ENCODE assay signal across 14 cellular contexts in the genomic region with DNA sequence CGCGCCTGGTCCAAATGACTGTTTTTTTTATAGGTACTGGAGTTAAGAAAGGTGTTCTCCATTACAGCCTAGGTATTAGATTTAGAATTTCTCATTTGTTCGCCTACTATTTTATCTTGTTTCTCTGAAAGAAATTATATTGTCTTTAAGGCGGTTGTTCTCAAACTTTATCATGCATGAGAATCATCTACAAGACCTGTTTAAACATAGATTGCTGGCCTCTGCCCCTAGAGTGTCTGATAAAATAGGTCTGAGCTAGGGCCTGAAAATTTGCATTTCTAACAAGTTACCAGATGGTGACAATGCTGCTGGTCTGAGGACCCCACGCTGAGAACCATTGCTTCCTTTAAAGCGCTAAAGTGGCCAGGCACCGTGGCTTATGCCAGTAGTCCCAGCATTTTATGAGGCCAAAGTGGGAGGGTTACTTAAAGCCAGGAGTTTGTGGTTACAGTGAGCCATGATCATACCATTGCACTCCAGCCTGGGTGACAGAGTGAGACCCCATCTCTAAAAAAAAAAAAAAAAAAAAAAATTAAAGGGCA. TPM values are rescaled to one million over a fixed set of nuclear protein-coding genes. Genes with fewer than 3 reads are reported as not detected.
DNase-seq lines count a peak whose midpoint lies in the region; ATAC-seq and TF ChIP-seq lines count a peak whose summit lies in the region.
"Had no signal": no experiment of that assay in that cellular context is flagged by ENCODE, and none has a peak within 500 bp of the region (broad histone marks: within the 10 kb centered on the region; RNA-seq: fewer than 3 reads in every experiment).

No MANE protein-coding gene starts in this region.

- 81 to 91% methylated on average over 7 of the region's 7 CpGs for WGBS in body of pancreas, 2 donors

- H3K4me3 Mint-ChIP-seq in activated T-cell treated with anti-CD3 and anti-CD28 coated beads, Interleukin-2, amount 50 U/mL, for 24 hours, result no peak overlapping the region
- H3K4me3 Mint-ChIP-seq in WTC11 (no peak overlapping the region), immature natural killer cell (peak overlapping the region in 1 of 5 donors; percentile 7)
- no peak overlapping the region for H3K4me3 Mint-ChIP-seq in activated naive CD8-positive, alpha-beta T cell treated with anti-CD3 and anti-CD28 coated beads, Interleukin-2, amount 50 U/mL, for 24 hours

- H3K27me3 ChIP-seq in gastrocnemius medialis (no peaks in the 10 kb centered on the region), body of pancreas (no peaks in the 10 kb centered on the region)

- no peaks in the 10 kb centered on the region for H3K4me1 ChIP-seq in gastrocnemius medialis
- H3K4me1 ChIP-seq in body of pancreas, result no peaks in the 10 kb centered on the region

- no peak overlapping the region for H3K27ac ChIP-seq in gastrocnemius medialis
- no peak overlapping the region for H3K27ac ChIP-seq in body of pancreas

- no peaks in the 10 kb centered on the region for H3K9me3 Mint-ChIP-seq in activated T-cell treated with anti-CD3 and anti-CD28 coated beads, Interleukin-2, amount 50 U/mL, for 24 hours
- H3K9me3 Mint-ChIP-seq in WTC11 (peaks cover 4% of the 10 kb centered on the region; the same call in 1 of the 2 replicates), immature natural killer cell (no peaks in the 10 kb centered on the region)
- H3K9me3 Mint-ChIP-seq in activated naive CD8-positive, alpha-beta T cell treated with anti-CD3 and anti-CD28 coated beads, Interleukin-2, amount 50 U/mL, for 24 hours, result no peaks in the 10 kb centered on the region

- ATAC-seq in WTC11 (peak; percentile 88), gastrocnemius medialis (no peak), body of pancreas (no peak)
- no peak for ATAC-seq in activated naive CD8-positive, alpha-beta T cell treated with anti-CD3 and anti-CD28 coated beads, Interleukin-2, amount 50 U/mL, for 24 hours

- H3K9me3 ChIP-seq in gastrocnemius medialis, result no peaks in the 10 kb centered on the region
- H3K9me3 ChIP-seq in body of pancreas, result no peaks in the 10 kb centered on the region

- POLR2A ChIA-PET in WTC11 (lab: Charles Lee), result no interaction called here

- no peak for TF ChIP-seq POLR2A in gastrocnemius medialis (IDR thresholded peaks at IDR 0.05)
- no peak for TF ChIP-seq POLR2A in body of pancreas (IDR thresholded peaks at IDR 0.05)

- H3K4me3 ChIP-seq in gastrocnemius medialis (no peak overlapping the region), body of pancreas (no peak overlapping the region)

- TF ChIP-seq CTCF in WTC11 (IDR thresholded peaks at IDR 0.05) (no peak), gastrocnemius medialis (IDR thresholded peaks at IDR 0.05 in 4 of 5, conservative IDR thresholded peaks at IDR 0.05 in 1 of 5) (no peak), body of pancreas (IDR thresholded peaks at IDR 0.05) (no peak)

- H3K36me3 ChIP-seq in gastrocnemius medialis, result no peaks in the 10 kb centered on the region
- H3K36me3 ChIP-seq in body of pancreas (replicated peaks in 1 of 2; ENCODE audit: insufficient read depth in 1 of 2, low read depth in 2 of 2), result no peaks in the 10 kb centered on the region

- H3K4me1 Mint-ChIP-seq in activated T-cell treated with anti-CD3 and anti-CD28 coated beads, Interleukin-2, amount 50 U/mL, for 24 hours (ENCODE audit: low read depth), result peaks cover 55% of the 10 kb centered on the region
- H3K4me1 Mint-ChIP-seq in WTC11 (peaks cover 38% of the 10 kb centered on the region), immature natural killer cell (peaks cover 72 to 94% of the 10 kb centered on the region in 2 donors)
- peaks cover 26% of the 10 kb centered on the region for H3K4me1 Mint-ChIP-seq in activated naive CD8-positive, alpha-beta T cell treated with anti-CD3 and anti-CD28 coated beads, Interleukin-2, amount 50 U/mL, for 24 hours

- H3K27me3 Mint-ChIP-seq in activated T-cell treated with anti-CD3 and anti-CD28 coated beads, Interleukin-2, amount 50 U/mL, for 24 hours, result no peaks in the 10 kb centered on the region
- H3K27me3 Mint-ChIP-seq in WTC11 (ENCODE audit: low read depth), result no peaks in the 10 kb centered on the region
- peaks cover 5 to 10% (median 9%) of the 10 kb centered on the region in 3 donors for H3K27me3 Mint-ChIP-seq in immature natural killer cell (ENCODE audit: low read depth in 3 of 3)
- no peaks in the 10 kb centered on the region for H3K27me3 Mint-ChIP-seq in activated naive CD8-positive, alpha-beta T cell treated with anti-CD3 and anti-CD28 coated beads, Interleukin-2, amount 50 U/mL, for 24 hours

- no peak for DNase-seq in activated T-cell treated with anti-CD3 and anti-CD28 coated beads, Interleukin-2, amount 50 U/mL, for 24 hours
- DNase-seq in activated T-cell treated with anti-CD3 and anti-CD28 coated beads for 4 hours, result no peak
- peak; percentile 28 for DNase-seq in M059J (ENCODE audit: low read depth)
- peak; percentile 31 for DNase-seq in WTC11 (ENCODE audit: low spot score)
- DNase-seq in immature natural killer cell, result no peak
- no peak for DNase-seq in gastrocnemius medialis
- DNase-seq in body of pancreas, result no peak
- DNase-seq in activated naive CD8-positive, alpha-beta T cell treated with anti-CD3 and anti-CD28 coated beads, Interleukin-2, amount 50 U/mL, for 24 hours, result no peak
- DNase-seq: C1 segment of cervical spinal cord, HCEC 1CT, NCI-H1105, NCI-H187 treated with DMSO at 0.1 percent for 48 hours, NCI-H446, SHP77 treated with DMSO at 0.1 percent for 48 hours had no signal

- H3K36me3 Mint-ChIP-seq in activated T-cell treated with anti-CD3 and anti-CD28 coated beads, Interleukin-2, amount 50 U/mL, for 24 hours (ENCODE audit: low read depth), result peaks cover 75% of the 10 kb centered on the region
- H3K36me3 Mint-ChIP-seq in WTC11 (peaks cover 8% of the 10 kb centered on the region), immature natural killer cell (peaks cover 10 to 26% (median 17%) of the 10 kb centered on the region in 3 donors)
- H3K36me3 Mint-ChIP-seq in activated naive CD8-positive, alpha-beta T cell treated with anti-CD3 and anti-CD28 coated beads, Interleukin-2, amount 50 U/mL, for 24 hours (ENCODE audit: low read depth), result peaks cover 24% of the 10 kb centered on the region

- intact Hi-C loops in gastrocnemius medialis (cut with DNase I; ENCODE audit: low total_unique reads) (no loop called here), body of pancreas (cut with DNase I) (no loop called here)

- CTCF ChIA-PET in WTC11 (lab: Charles Lee), result interaction anchor here (0.6 to 1.0 kb wide), 2 partner anchors 9 to 413 kb away, joined by 3 read pairs; a partner anchor contains a TSS

- in situ Hi-C loops in gastrocnemius medialis (cut with MboI; ENCODE audit: low sequenced_read_pairs in 4 of 4), result no loop called here

- H3K27ac Mint-ChIP-seq in activated T-cell treated with anti-CD3 and anti-CD28 coated beads, Interleukin-2, amount 50 U/mL, for 24 hours, result peak overlapping the region; percentile 37
- H3K27ac Mint-ChIP-seq in WTC11, result peak overlapping the region; percentile 24; the same call in 1 of the 2 replicates
- peak overlapping the region; percentile 50 to 78 (median 56) for H3K27ac Mint-ChIP-seq in immature natural killer cell
- no peak overlapping the region for H3K27ac Mint-ChIP-seq in activated naive CD8-positive, alpha-beta T cell treated with anti-CD3 and anti-CD28 coated beads, Interleukin-2, amount 50 U/mL, for 24 hours

TF ChIP-seq in WTC11, 78 proteins besides CTCF, POLR2A, EP300 and RAD21 (continues in another document):
- TF ChIP-seq, protein P1, sequence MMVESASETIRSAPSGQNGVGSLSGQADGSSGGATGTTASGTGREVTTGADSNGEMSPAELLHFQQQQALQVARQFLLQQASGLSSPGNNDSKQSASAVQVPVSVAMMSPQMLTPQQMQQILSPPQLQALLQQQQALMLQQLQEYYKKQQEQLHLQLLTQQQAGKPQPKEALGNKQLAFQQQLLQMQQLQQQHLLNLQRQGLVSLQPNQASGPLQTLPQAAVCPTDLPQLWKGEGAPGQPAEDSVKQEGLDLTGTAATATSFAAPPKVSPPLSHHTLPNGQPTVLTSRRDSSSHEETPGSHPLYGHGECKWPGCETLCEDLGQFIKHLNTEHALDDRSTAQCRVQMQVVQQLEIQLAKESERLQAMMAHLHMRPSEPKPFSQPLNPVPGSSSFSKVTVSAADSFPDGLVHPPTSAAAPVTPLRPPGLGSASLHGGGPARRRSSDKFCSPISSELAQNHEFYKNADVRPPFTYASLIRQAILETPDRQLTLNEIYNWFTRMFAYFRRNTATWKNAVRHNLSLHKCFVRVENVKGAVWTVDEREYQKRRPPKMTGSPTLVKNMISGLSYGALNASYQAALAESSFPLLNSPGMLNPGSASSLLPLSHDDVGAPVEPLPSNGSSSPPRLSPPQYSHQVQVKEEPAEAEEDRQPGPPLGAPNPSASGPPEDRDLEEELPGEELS (CRISPR knock-in tag; IDR thresholded peaks at IDR 0.05), result no peak
- TF ChIP-seq ZNF671 (CRISPR knock-in tag; IDR thresholded peaks at IDR 0.05), result no peak
- TF ChIP-seq, protein P2, sequence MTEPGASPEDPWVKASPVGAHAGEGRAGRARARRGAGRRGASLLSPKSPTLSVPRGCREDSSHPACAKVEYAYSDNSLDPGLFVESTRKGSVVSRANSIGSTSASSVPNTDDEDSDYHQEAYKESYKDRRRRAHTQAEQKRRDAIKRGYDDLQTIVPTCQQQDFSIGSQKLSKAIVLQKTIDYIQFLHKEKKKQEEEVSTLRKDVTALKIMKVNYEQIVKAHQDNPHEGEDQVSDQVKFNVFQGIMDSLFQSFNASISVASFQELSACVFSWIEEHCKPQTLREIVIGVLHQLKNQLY (CRISPR knock-in tag; IDR thresholded peaks at IDR 0.05), result no peak

RNA-seq across cellular contexts. Expression of a gene that starts 34.0 kb away (rescaled TPM):
- total RNA-seq in M059J (2014; rRNA removed; shearing (Covaris generic)), result 78.6 and 86.7 TPM in 2 replicates
- total RNA-seq in WTC11 (2021), result 98.4 to 106 TPM (median 103 TPM) in 3 replicates
- polyA plus RNA-seq in immature natural killer cell, result 10 to 100 TPM; 33.3 to 42.8 (median 38.2) TPM
- total RNA-seq in gastrocnemius medialis, result 10 to 100 TPM in 2 of 4 donors, 1 to 10 TPM in 2; 4.9 to 23.7 (median 9.1) TPM
- 10 to 100 TPM in 1 of 2 donors, 1 to 10 TPM in 1; 5.3 to 10.4 TPM for total RNA-seq in body of pancreas

RNA-seq across cellular contexts. Expression of a gene that starts 39.1 kb away (rescaled TPM):
- 0.07 TPM in 1 of 2 replicates, not detected in the other for total RNA-seq in M059J (2014; rRNA removed; shearing (Covaris generic))
- total RNA-seq in WTC11 (2021) (13.8 to 14.9 TPM (median 14.4 TPM) in 3 replicates), gastrocnemius medialis (1 to 10 TPM in 3 of 4 donors, under 1 TPM in 1; 0.85 to 6.4 (median 3.1) TPM), body of pancreas (1 to 10 TPM; 2.6 to 4.9 TPM)
- polyA plus RNA-seq in immature natural killer cell, result 100 to 1,000 TPM in 2 of 3 donors, 10 to 100 TPM in 1; 73.0 to 132 (median 122) TPM

Comparison
In these comparisons a context has a peak if more than half of its experiments do, and no peak if none do; other contexts are left out.
1. DNase-seq: peak in M059J (single experiment) and WTC11 (single experiment); none in activated T-cell treated with anti-CD3 and anti-CD28 coated beads, Interleukin-2, amount 50 U/mL, for 24 hours (single experiment), activated T-cell treated with anti-CD3 and anti-CD28 coated beads for 4 hours (single experiment), immature natural killer cell (0 of 3), gastrocnemius medialis (0 of 2), body of pancreas (0 of 4) and activated naive CD8-positive, alpha-beta T cell treated with anti-CD3 and anti-CD28 coated beads, Interleukin-2, amount 50 U/mL, for 24 hours (single experiment).